ENCODE assay signal across 7 cellular contexts in the genomic region with DNA sequence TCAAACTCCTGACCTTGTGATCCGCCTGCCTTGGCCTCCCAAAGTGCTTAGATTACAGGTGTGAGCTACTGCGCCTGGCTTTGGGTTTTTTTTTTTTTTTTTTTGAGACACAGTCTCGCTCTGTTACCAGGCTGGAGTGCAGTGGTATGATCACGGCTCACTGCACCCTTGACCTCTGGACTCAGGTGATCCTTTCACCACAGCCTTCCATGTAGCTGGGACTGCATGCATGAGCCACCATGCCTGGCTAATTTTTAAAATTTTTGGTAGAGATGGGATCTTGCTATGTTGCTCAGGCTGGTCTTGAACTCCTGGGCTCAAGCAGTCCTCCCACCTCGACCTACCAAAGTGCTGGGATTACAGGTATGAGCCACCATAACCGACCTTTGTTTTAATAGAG. TPM values are rescaled to one million over a fixed set of nuclear protein-coding genes. Genes with fewer than 3 reads are reported as not detected.
DNase-seq lines count a peak whose midpoint lies in the region; ATAC-seq, FAIRE-seq and TF ChIP-seq lines count a peak whose summit lies in the region.
"Not testable (repeated sequence)": the region's sequence is repeated elsewhere in the genome, so short reads cannot be mapped to it uniquely, and the experiment has no call there.
"Had no signal": no experiment of that assay in that cellular context is flagged by ENCODE, and none has a peak within 500 bp of the region (broad histone marks: within the 10 kb centered on the region; RNA-seq: fewer than 3 reads in every experiment).

No MANE protein-coding gene starts in this region.

- POLR2A ChIA-PET in HepG2 (lab: Yijun Ruan, JAX), result not testable (repeated sequence)

- not testable (repeated sequence) for H3K9me3 ChIP-seq in endodermal cell (ENCODE audit: control insufficient read depth, low read length); HepG2 (ENCODE audit: low read length); right lobe of liver

- H3K27me3 Mint-ChIP-seq in endodermal cell (ENCODE audit: insufficient read depth), result not testable (repeated sequence)

- H2AFZ ChIP-seq in HepG2 (ENCODE audit: low read length), result not testable (repeated sequence)

- TF ChIP-seq RAD21 in HepG2 (CRISPR knock-in tag; IDR thresholded peaks at IDR 0.05), result not testable (repeated sequence)

- H3K4me3 ChIP-seq in endodermal cell (ENCODE audit: low read length); HepG2 (replicated peaks in 1 of 3; ENCODE audit: insufficient read depth in 1 of 3, low read depth in 2 of 3, low read length in 3 of 3); right lobe of liver: not testable (repeated sequence)

- TF ChIP-seq POLR2A in HepG2 (IDR thresholded peaks at IDR 0.05; ENCODE audit: insufficient read depth in 1 of 2, low read depth in 2 of 2, low read length in 2 of 2); right lobe of liver (IDR thresholded peaks at IDR 0.05): not testable (repeated sequence)

- H3K4me2 ChIP-seq in HepG2 (ENCODE audit: low read depth, low read length), result not testable (repeated sequence)

- TF ChIP-seq CTCF in C4-2B (conservative IDR thresholded peaks at IDR 0.05); endodermal cell (conservative IDR thresholded peaks at IDR 0.05); HepG2 (CRISPR knock-in tag; IDR thresholded peaks at IDR 0.05); right lobe of liver (IDR thresholded peaks at IDR 0.05): not testable (repeated sequence)

- DNase-seq in endodermal cell; left colon; HepG2 (ENCODE audit: low spot score): not testable (repeated sequence)
- DNase-seq in right lobe of liver, result peak in 2 of 3 donors; percentile 62 to 65

- not testable (repeated sequence) for H3K4me1 ChIP-seq in endodermal cell (ENCODE audit: control insufficient read depth, insufficient read depth, low read length)
- H3K4me1 ChIP-seq in HepG2 (ENCODE audit: insufficient read depth, low read length), result peaks cover 26% of the 10 kb centered on the region
- H3K4me1 ChIP-seq in right lobe of liver, result peaks cover 0 to 24% (median 7%) of the 10 kb centered on the region in 4 donors

- peaks cover 38% of the 10 kb centered on the region for H3K36me3 Mint-ChIP-seq in endodermal cell (ENCODE audit: low read depth)

- H3K4me3 Mint-ChIP-seq in endodermal cell, result not testable (repeated sequence)

- H3K79me2 ChIP-seq in HepG2 (ENCODE audit: insufficient read depth, low read length), result not testable (repeated sequence)

- BruUV-seq in HepG2 (replicated peaks; lab: Mats Ljungman, UMichigan), result not testable (repeated sequence)

- not testable (repeated sequence) for H3K27me3 ChIP-seq in endodermal cell (ENCODE audit: control insufficient read depth, insufficient read depth, low read length, poor library complexity, severe bottlenecking); HepG2 (ENCODE audit: control insufficient read depth in 1 of 2, insufficient read depth in 2 of 2, low read length in 2 of 2); right lobe of liver

- H3K27ac ChIP-seq in C4-2B, result peak overlapping the region; percentile 46; the same call in 1 of the 2 replicates
- H3K27ac ChIP-seq in endodermal cell (ENCODE audit: low read depth, low read length), result not testable (repeated sequence)
- H3K27ac ChIP-seq in HepG2 (ENCODE audit: extremely low read length, insufficient read depth, low read length), result peak overlapping the region; percentile 21
- peak overlapping the region in 2 of 3 donors; percentile 34 to 71 for H3K27ac ChIP-seq in right lobe of liver

- not testable (repeated sequence) for H3K4me1 Mint-ChIP-seq in endodermal cell

- H4K20me1 ChIP-seq in HepG2 (ENCODE audit: insufficient read depth, low read length), result not testable (repeated sequence)

- peak overlapping the region; percentile 39 for H3K27ac Mint-ChIP-seq in endodermal cell

- intact Hi-C loops in left colon (cut with DNase I, micrococcal nuclease); HepG2 (cut with micrococcal nuclease; ENCODE audit: unreplicated experiment); right lobe of liver (cut with DNase I): not testable (repeated sequence)

- 92 to 94% methylated on average over 2 to 6 of the region's 6 CpGs for WGBS in endodermal cell (ENCODE audit: insufficient coverage in 1 of 2, insufficient read length in 1 of 2), 2 experiments
- WGBS in HepG2 (ENCODE audit: low lambda C conversion rate), result 63% methylated on average over 6 of the region's 6 CpGs
- 48% methylated on average over 4 of the region's 6 CpGs for WGBS in right lobe of liver (ENCODE audit: insufficient coverage, low coverage, low lambda C conversion rate, missing lambda C conversion rate)

- H3K9ac ChIP-seq in endodermal cell (ENCODE audit: extremely low read depth, low read length, poor library complexity, severe bottlenecking); HepG2 (ENCODE audit: insufficient read depth, low read depth, low read length): not testable (repeated sequence)

- not testable (repeated sequence) for TF ChIP-seq EP300 in HepG2 (IDR thresholded peaks at IDR 0.05; ENCODE audit: low read depth in 2 of 2, low read length in 2 of 2); HepG2 (CRISPR knock-in tag; IDR thresholded peaks at IDR 0.05; ENCODE audit: borderline replicate concordance)

- CTCF ChIA-PET in HepG2 (lab: Yijun Ruan, JAX; ENCODE audit: low intra/inter-chr PET ratio, low total read pairs), result not testable (repeated sequence)

- H3K36me3 ChIP-seq in endodermal cell (ENCODE audit: control insufficient read depth, insufficient read depth, low read length), result peaks cover 74% of the 10 kb centered on the region
- H3K36me3 ChIP-seq in HepG2 (replicated peaks in 1 of 2; ENCODE audit: control insufficient read depth in 1 of 2, insufficient read depth in 2 of 2, low read length in 2 of 2), result peaks cover 0 to 32% of the 10 kb centered on the region in 2 experiments; a peak in 3 of 5 replicates
- H3K36me3 ChIP-seq in right lobe of liver, result peaks cover 0 to 23% (median 0%) of the 10 kb centered on the region in 4 donors

- in situ Hi-C loops in HepG2 (cut with HindIII; ENCODE audit: extremely low pct_ligation_motif_present, low pct_unique_long_range_greater_than_20kb), result not testable (repeated sequence)

- not testable (repeated sequence) for H3K9me3 Mint-ChIP-seq in endodermal cell

- not testable (repeated sequence) for FAIRE-seq in HepG2 (lab: Jason Lieb, UNC)

- ATAC-seq in left colon (peak; percentile 49), HepG2 (peak; percentile 86), right lobe of liver (peak; percentile 84 to 91 (median 88))

RNA-seq across cellular contexts. Expression of gene ACTR6, which starts 21.6 kb away (rescaled TPM):
- total RNA-seq in endodermal cell (10 to 100 TPM; 39.4 to 47.8 TPM), left colon (10 to 100 TPM; 20.4 to 24.7 TPM), HepG2 (2016; rRNA removed; fragmentation: Illumina TruSeq; extraction: Trizol) (22.4 and 37.8 TPM in 2 replicates), right lobe of liver (10 to 100 TPM in 4 of 6 experiments, 1 to 10 TPM in 2; 5.7 to 16.0 (median 13.1) TPM)
- 45.5 TPM for polyA plus RNA-seq in endodermal cell (2013, experiment 1 of 2)
- polyA plus RNA-seq in endodermal cell (2013, experiment 2 of 2), result 41.9 TPM
- total RNA-seq in HepG2 (2016; cell fraction: cytosol; rRNA removed; fragmentation: Illumina TruSeq; extraction: Trizol; ENCODE audit: low read depth), result 2.9 and 3.8 TPM in 2 replicates
- 24.5 and 40.5 TPM in 2 replicates for total RNA-seq in HepG2 (2016; cell fraction: insoluble cytoplasmic fraction; rRNA removed; fragmentation: Illumina TruSeq; extraction: Trizol)
- total RNA-seq in HepG2 (2016; cell fraction: membrane; rRNA removed; fragmentation: Illumina TruSeq; extraction: Trizol), result 4.5 and 7.5 TPM in 2 replicates
- 15.4 and 16.8 TPM in 2 replicates for total RNA-seq in HepG2 (2016; cell fraction: nucleus; rRNA removed; fragmentation: Illumina TruSeq; extraction: Trizol)
- polyA plus RNA-seq in HepG2 (2011; rRNA removed), result 7.6 and 12.9 TPM in 2 replicates
- 8.2 and 8.8 TPM in 2 replicates for polyA plus RNA-seq in HepG2 (2011; cell fraction: cytosol; rRNA removed)
- polyA plus RNA-seq in HepG2 (2011; cell fraction: nucleus; rRNA removed), result 7.1 and 8.9 TPM in 2 replicates
- 11.1 and 26.5 TPM in 2 replicates for polyA plus RNA-seq in HepG2 (2012)
- polyA plus RNA-seq in HepG2 (2016; cell fraction: cytosol; fragmentation: Illumina TruSeq; extraction: Trizol; ENCODE audit: low read depth), result 1.9 and 2.1 TPM in 2 replicates
- 27.7 and 30.4 TPM in 2 replicates for polyA plus RNA-seq in HepG2 (2016; cell fraction: insoluble cytoplasmic fraction; fragmentation: Illumina TruSeq; extraction: Trizol; ENCODE audit: low read depth)
- polyA plus RNA-seq in HepG2 (2016; cell fraction: membrane; fragmentation: Illumina TruSeq; extraction: Trizol; ENCODE audit: low read depth), result 3.2 and 3.7 TPM in 2 replicates
- polyA plus RNA-seq in HepG2 (2016; cell fraction: nucleus; fragmentation: Illumina TruSeq; extraction: Trizol; ENCODE audit: insufficient read depth, low read depth), result 13.9 and 18.1 TPM in 2 replicates
- 1.8 and 6.6 TPM in 2 replicates for polyA minus RNA-seq in HepG2 (2011; rRNA and poly(A)+ RNA removed; ENCODE audit: low replicate concordance)
- polyA minus RNA-seq in HepG2 (2011; cell fraction: cytosol; rRNA and poly(A)+ RNA removed), result 4.1 and 7.1 TPM in 2 replicates
- 18.9 and 28.3 TPM in 2 replicates for polyA minus RNA-seq in HepG2 (2011; cell fraction: nucleus; rRNA and poly(A)+ RNA removed)

RNA-seq across cellular contexts. Expression of gene DEPDC4, which starts 44.7 kb away (rescaled TPM):
- total RNA-seq in endodermal cell (1 to 10 TPM; 4.8 to 7.3 TPM), left colon (1 to 10 TPM; 1.7 to 3.0 TPM), HepG2 (2016; rRNA removed; fragmentation: Illumina TruSeq; extraction: Trizol) (5.7 and 6.6 TPM in 2 replicates), right lobe of liver (1 to 10 TPM in 4 of 6 experiments, under 1 TPM in 2; 0.37 to 2.0 (median 1.4) TPM)
- 7.5 TPM for polyA plus RNA-seq in endodermal cell (2013, experiment 1 of 2)
- polyA plus RNA-seq in endodermal cell (2013, experiment 2 of 2), result 6.6 TPM
- 2.9 and 4.6 TPM in 2 replicates for total RNA-seq in HepG2 (2016; cell fraction: cytosol; rRNA removed; fragmentation: Illumina TruSeq; extraction: Trizol; ENCODE audit: low read depth)
- total RNA-seq in HepG2 (2016; cell fraction: insoluble cytoplasmic fraction; rRNA removed; fragmentation: Illumina TruSeq; extraction: Trizol), result 6.5 and 7.4 TPM in 2 replicates
- total RNA-seq in HepG2 (2016; cell fraction: membrane; rRNA removed; fragmentation: Illumina TruSeq; extraction: Trizol), result 2.8 and 4.0 TPM in 2 replicates
- 6.1 and 8.7 TPM in 2 replicates for total RNA-seq in HepG2 (2016; cell fraction: nucleus; rRNA removed; fragmentation: Illumina TruSeq; extraction: Trizol)
- polyA plus RNA-seq in HepG2 (2011; rRNA removed), result 1.5 and 2.2 TPM in 2 replicates
- 1.7 and 4.9 TPM in 2 replicates for polyA plus RNA-seq in HepG2 (2011; cell fraction: cytosol; rRNA removed)
- polyA plus RNA-seq in HepG2 (2011; cell fraction: nucleus; rRNA removed), result 1.1 and 1.6 TPM in 2 replicates
- polyA plus RNA-seq in HepG2 (2012), result 1.6 and 3.5 TPM in 2 replicates
- 1.8 and 2.8 TPM in 2 replicates for polyA plus RNA-seq in HepG2 (2016; cell fraction: cytosol; fragmentation: Illumina TruSeq; extraction: Trizol; ENCODE audit: low read depth)
- 5.9 and 6.8 TPM in 2 replicates for polyA plus RNA-seq in HepG2 (2016; cell fraction: insoluble cytoplasmic fraction; fragmentation: Illumina TruSeq; extraction: Trizol; ENCODE audit: low read depth)
- 2.6 and 3.5 TPM in 2 replicates for polyA plus RNA-seq in HepG2 (2016; cell fraction: membrane; fragmentation: Illumina TruSeq; extraction: Trizol; ENCODE audit: low read depth)
- polyA plus RNA-seq in HepG2 (2016; cell fraction: nucleus; fragmentation: Illumina TruSeq; extraction: Trizol; ENCODE audit: insufficient read depth, low read depth), result 1.7 and 7.0 TPM in 2 replicates
- polyA minus RNA-seq in HepG2 (2011; rRNA and poly(A)+ RNA removed; ENCODE audit: low replicate concordance), result 0.44 and 1.1 TPM in 2 replicates
- 1.6 and 2.0 TPM in 2 replicates for polyA minus RNA-seq in HepG2 (2011; cell fraction: cytosol; rRNA and poly(A)+ RNA removed)
- polyA minus RNA-seq in HepG2 (2011; cell fraction: nucleus; rRNA and poly(A)+ RNA removed), result 8.1 and 9.9 TPM in 2 replicates
- total RNA-seq: CD4-positive, CD25-positive, alpha-beta regulatory T cell had no signal
- polyA plus RNA-seq: CD8-positive, alpha-beta memory T cell had no signal

RNA-seq across cellular contexts. Expression of gene SCYL2, which starts 44.8 kb away (rescaled TPM):
- total RNA-seq in endodermal cell, result 10 to 100 TPM; 54.5 to 59.6 TPM
- polyA plus RNA-seq in endodermal cell (2013, experiment 1 of 2), result 57.3 TPM
- polyA plus RNA-seq in endodermal cell (2013, experiment 2 of 2), result 54.9 TPM
- total RNA-seq in left colon, result 10 to 100 TPM; 65.7 to 66.0 TPM
- total RNA-seq in HepG2 (2016; rRNA removed; fragmentation: Illumina TruSeq; extraction: Trizol), result 28.8 and 41.9 TPM in 2 replicates
- total RNA-seq in HepG2 (2016; cell fraction: cytosol; rRNA removed; fragmentation: Illumina TruSeq; extraction: Trizol; ENCODE audit: low read depth), result 57.9 and 65.3 TPM in 2 replicates
- 26.5 and 42.6 TPM in 2 replicates for total RNA-seq in HepG2 (2016; cell fraction: insoluble cytoplasmic fraction; rRNA removed; fragmentation: Illumina TruSeq; extraction: Trizol)
- 20.6 and 24.8 TPM in 2 replicates for total RNA-seq in HepG2 (2016; cell fraction: membrane; rRNA removed; fragmentation: Illumina TruSeq; extraction: Trizol)
- 35.3 and 36.6 TPM in 2 replicates for total RNA-seq in HepG2 (2016; cell fraction: nucleus; rRNA removed; fragmentation: Illumina TruSeq; extraction: Trizol)
- 9.3 and 11.4 TPM in 2 replicates for polyA plus RNA-seq in HepG2 (2011; rRNA removed)
- 5.1 and 8.8 TPM in 2 replicates for polyA plus RNA-seq in HepG2 (2011; cell fraction: cytosol; rRNA removed)
- 8.6 and 9.3 TPM in 2 replicates for polyA plus RNA-seq in HepG2 (2011; cell fraction: nucleus; rRNA removed)
- 15.7 and 16.0 TPM in 2 replicates for polyA plus RNA-seq in HepG2 (2012)
- 1.2 and 1.4 TPM in 2 replicates for polyA plus RNA-seq in HepG2 (2016; cell fraction: cytosol; fragmentation: Illumina TruSeq; extraction: Trizol; ENCODE audit: low read depth)
- polyA plus RNA-seq in HepG2 (2016; cell fraction: insoluble cytoplasmic fraction; fragmentation: Illumina TruSeq; extraction: Trizol; ENCODE audit: low read depth), result 28.2 and 30.7 TPM in 2 replicates
- 4.9 and 5.7 TPM in 2 replicates for polyA plus RNA-seq in HepG2 (2016; cell fraction: membrane; fragmentation: Illumina TruSeq; extraction: Trizol; ENCODE audit: low read depth)
- polyA plus RNA-seq in HepG2 (2016; cell fraction: nucleus; fragmentation: Illumina TruSeq; extraction: Trizol; ENCODE audit: insufficient read depth, low read depth), result 31.7 and 38.1 TPM in 2 replicates
- 23.2 and 39.5 TPM in 2 replicates for polyA minus RNA-seq in HepG2 (2011; rRNA and poly(A)+ RNA removed; ENCODE audit: low replicate concordance)
- polyA minus RNA-seq in HepG2 (2011; cell fraction: cytosol; rRNA and poly(A)+ RNA removed), result 17.8 and 20.7 TPM in 2 replicates
- polyA minus RNA-seq in HepG2 (2011; cell fraction: nucleus; rRNA and poly(A)+ RNA removed), result 35.4 and 53.0 TPM in 2 replicates
- 10 to 100 TPM; 17.9 to 34.1 (median 28.0) TPM for total RNA-seq in right lobe of liver
